In the genomic region with DNA sequence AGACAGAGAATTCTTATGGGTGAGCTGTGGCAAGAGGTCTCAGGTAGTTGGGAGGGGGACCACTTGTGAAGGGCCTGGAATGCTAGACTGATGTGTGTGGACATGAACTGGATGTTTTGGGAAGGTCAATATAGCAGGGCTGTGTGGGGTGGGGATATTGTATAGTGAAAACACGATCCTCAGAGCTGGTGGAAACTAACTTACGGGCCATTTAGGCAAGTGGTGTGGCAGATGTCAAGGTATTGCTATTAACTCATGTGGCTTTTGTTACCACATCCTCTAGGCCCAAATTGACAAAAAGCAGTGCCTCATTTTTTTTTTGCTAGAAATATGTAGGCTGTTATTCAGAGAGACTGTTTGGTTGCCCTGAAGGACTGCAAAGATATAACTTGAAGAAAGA, we compare ENCODE assay signal across 19 cellular contexts. TPM values are rescaled to one million over a fixed set of nuclear protein-coding genes. Genes with fewer than 3 reads are reported as not detected.
DNase-seq lines count a peak whose midpoint lies in the region; ATAC-seq and TF ChIP-seq lines count a peak whose summit lies in the region.
"Had no signal": no experiment of that assay in that cellular context is flagged by ENCODE, and none has a peak within 500 bp of the region (broad histone marks: within the 10 kb centered on the region; RNA-seq: fewer than 3 reads in every experiment).

No MANE protein-coding gene starts in this region.

- H2BK120ac ChIP-seq in IMR-90 (ENCODE audit: low read depth, low read length): no peak overlapping the region; the same call in 1 of the 2 replicates

- no peaks in the 10 kb centered on the region for H3K27me3 ChIP-seq in IMR-90 (ENCODE audit: control insufficient read depth, insufficient read depth, low read length)
- H3K27me3 ChIP-seq in neural progenitor cell: no peaks in the 10 kb centered on the region
- H3K27me3 ChIP-seq: tibial nerve had no signal

- 80% methylated on average over 1 of the region's 2 CpGs; no CpG with 5 or more reads in 1 of the 2 experiments for WGBS in IMR-90 (ENCODE audit: extremely low coverage in 2 of 2, insufficient read length in 1 of 2), 2 experiments

- no peak overlapping the region for H2AK9ac ChIP-seq in IMR-90 (replicated peaks; ENCODE audit: low read depth, low read length, poor library complexity)

- H3K36me3 Mint-ChIP-seq in naive thymus-derived CD8-positive, alpha-beta T cell: no peaks in the 10 kb centered on the region
- no peaks in the 10 kb centered on the region for H3K36me3 Mint-ChIP-seq in neural progenitor cell
- H3K36me3 Mint-ChIP-seq: brain had no signal

- H3K4me1 Mint-ChIP-seq in naive thymus-derived CD8-positive, alpha-beta T cell: peaks cover 8 to 15% (median 10%) of the 10 kb centered on the region in 4 donors
- H3K4me1 Mint-ChIP-seq in neural progenitor cell: no peaks in the 10 kb centered on the region

- no peak overlapping the region for H4K91ac ChIP-seq in IMR-90 (ENCODE audit: insufficient read depth, low read depth, low read length)

- H2AK5ac ChIP-seq in IMR-90 (ENCODE audit: low read depth, low read length): no peak overlapping the region

- H3K79me1 ChIP-seq in IMR-90 (ENCODE audit: low read depth in 1 of 2, low read length in 2 of 2): no peaks in the 10 kb centered on the region

- H3K4me3 Mint-ChIP-seq in naive thymus-derived CD8-positive, alpha-beta T cell: no peak overlapping the region
- H3K4me3 Mint-ChIP-seq in neural progenitor cell: no peak overlapping the region
- H3K4me3 Mint-ChIP-seq: activated naive CD4-positive, alpha-beta T cell treated with anti-CD3 and anti-CD28 coated beads, Interleukin-2, amount 10 ng/mL, durations not matched to agents 7 days and 5 days had no signal

- H3K27ac Mint-ChIP-seq in naive thymus-derived CD8-positive, alpha-beta T cell: peak overlapping the region in 6 of 10 donors; percentile 0 to 55 (median 10)
- no peak overlapping the region for H3K27ac Mint-ChIP-seq in neural progenitor cell
- H3K27ac Mint-ChIP-seq: activated naive CD4-positive, alpha-beta T cell treated with anti-CD3 and anti-CD28 coated beads, Interleukin-2, amount 10 ng/mL, durations not matched to agents 7 days and 5 days; brain had no signal

- dilution Hi-C loops in IMR-90 (cut with HindIII; ENCODE audit: low sequenced_read_pairs, unreplicated experiment): no loop called here

- H4K8ac ChIP-seq in IMR-90 (ENCODE audit: low read depth in 2 of 2, low read length in 2 of 2): no peak overlapping the region

- peaks cover 0 to 6% (median 0%) of the 10 kb centered on the region in 9 donors for H3K9me3 Mint-ChIP-seq in naive thymus-derived CD8-positive, alpha-beta T cell
- H3K9me3 Mint-ChIP-seq in neural progenitor cell: peaks cover 23% of the 10 kb centered on the region

- no peaks in the 10 kb centered on the region for H4K20me1 ChIP-seq in IMR-90 (ENCODE audit: insufficient read depth, low read length)
- H4K20me1 ChIP-seq in neural progenitor cell (ENCODE audit: low read depth): no peaks in the 10 kb centered on the region

- POLR2A ChIA-PET in IMR-90 (lab: Charles Lee; ENCODE audit: unreplicated experiment): no interaction called here
- POLR2A ChIA-PET in naive thymus-derived CD8-positive, alpha-beta T cell (lab: Charles Lee): no interaction called here

- H3K4me2 ChIP-seq in IMR-90 (ENCODE audit: low read depth, low read length) (no peak overlapping the region), neural progenitor cell (no peak overlapping the region)

- no peak overlapping the region for H3K14ac ChIP-seq in IMR-90 (replicated peaks; ENCODE audit: low read depth, low read length)

- intact Hi-C loops in IMR-90 (cut with micrococcal nuclease): loop anchor here (5.0 to 10.0 kb wide), 2 partner anchors 41 to 79 kb away; a partner anchor contains a TSS

- H3K27ac ChIP-seq in IMR-90 (ENCODE audit: insufficient read depth, low read length) (no peak overlapping the region), neural progenitor cell (no peak overlapping the region)
- H3K27ac ChIP-seq: epithelial cell of prostate, tibial nerve had no signal

- H3K27me3 Mint-ChIP-seq in naive thymus-derived CD8-positive, alpha-beta T cell: peaks cover 3 to 19% (median 7%) of the 10 kb centered on the region in 5 donors
- H3K27me3 Mint-ChIP-seq in neural progenitor cell (ENCODE audit: insufficient read depth, low read depth): peaks cover 3% of the 10 kb centered on the region
- H3K27me3 Mint-ChIP-seq: activated naive CD4-positive, alpha-beta T cell treated with anti-CD3 and anti-CD28 coated beads, Interleukin-2, amount 10 ng/mL, durations not matched to agents 7 days and 5 days had no signal

- H3K4me3 ChIP-seq in IMR-90 (ENCODE audit: insufficient read depth, low read depth, low read length): no peak overlapping the region
- H3K4me3 ChIP-seq in neural progenitor cell: no peak overlapping the region
- H3K4me3 ChIP-seq: tibial nerve had no signal

- H3K9ac ChIP-seq in IMR-90 (ENCODE audit: low read depth, low read length) (no peak overlapping the region), neural progenitor cell (no peak overlapping the region)

- no peak overlapping the region for H3K4ac ChIP-seq in IMR-90 (ENCODE audit: low read depth, low read length)

- H2BK15ac ChIP-seq in IMR-90 (ENCODE audit: low read depth, low read length): no peak overlapping the region

- H3K56ac ChIP-seq in IMR-90 (ENCODE audit: extremely low read depth, insufficient read depth, low read length): no peak overlapping the region

- CTCF ChIA-PET in IMR-90 (lab: Yijun Ruan, JAX): no interaction called here

- BruUV-seq in IMR-90 (replicated peaks; lab: Mats Ljungman, UMichigan): no TSS peak

- H3K4me1 ChIP-seq in IMR-90 (ENCODE audit: control insufficient read depth, insufficient read depth, low read length): peaks cover 2% of the 10 kb centered on the region
- no peaks in the 10 kb centered on the region for H3K4me1 ChIP-seq in neural progenitor cell

- peak; percentile 24 for ATAC-seq in GM21423 (IDR thresholded peaks at IDR 0.05; ENCODE audit: unreplicated experiment)
- no peak for ATAC-seq in IMR-90 (ENCODE audit: low read depth)
- peak in 1 of 2 donors; percentile 66 for ATAC-seq in naive thymus-derived CD8-positive, alpha-beta T cell
- ATAC-seq: activated CD4-positive, CD25-positive, alpha-beta regulatory T cell treated with anti-CD3 and anti-CD28 coated beads, Interleukin-2, amount 50 U/mL, for 24 hours; left ventricle myocardium superior had no signal

- in situ Hi-C loops in GM13977 (cut with MboI; ENCODE audit: low pct_unique_long_range_greater_than_20kb, low sequenced_read_pairs, unreplicated experiment): no loop called here
- in situ Hi-C loops in IMR-90 (cut with MboI; ENCODE audit: low sequenced_read_pairs): no loop called here

- H2AFZ ChIP-seq in IMR-90 (replicated peaks; ENCODE audit: low read length, poor library complexity): no peak overlapping the region
- no peak overlapping the region for H2AFZ ChIP-seq in neural progenitor cell (replicated peaks)

- no peak overlapping the region for H3K23ac ChIP-seq in IMR-90 (ENCODE audit: low read depth, low read length)

- H3K36me3 ChIP-seq in IMR-90 (ENCODE audit: control insufficient read depth, insufficient read depth, low read length): no peaks in the 10 kb centered on the region
- H3K36me3 ChIP-seq in neural progenitor cell: no peaks in the 10 kb centered on the region
- H3K36me3 ChIP-seq: tibial nerve had no signal

- DNase-seq in GM13977 (ENCODE audit: low spot score) (peak; percentile 20), IMR-90 (no peak), NCI-H187 (lab: John Stamatoyannopoulos, UW) (no peak), neural progenitor cell (ENCODE audit: low spot score) (no peak), mucosa of gallbladder (ENCODE audit: low spot score) (no peak), NCI-H510A treated with DMSO at 0.1 percent for 48 hours (lab: John Stamatoyannopoulos, UW) (no peak)
- peak in 2 of 10 donors; percentile 19 to 26 for DNase-seq in naive thymus-derived CD8-positive, alpha-beta T cell
- DNase-seq: activated CD8-positive, alpha-beta memory T cell treated with anti-CD3 and anti-CD28 coated beads, Interleukin-2, amount 50 U/mL, for 48 hours; activated naive CD4-positive, alpha-beta T cell treated with anti-CD3 and anti-CD28 coated beads, Interleukin-2, amount 10 ng/mL, durations not matched to agents 7 days and 5 days; cortex of kidney; left ventricle myocardium superior; NCI-H1436 treated with DMSO at 0.1 percent for 48 hours; NCI-H446 treated with DMSO at 0.1 percent for 48 hours; SHP77 had no signal

- TF ChIP-seq POLR2A in IMR-90 (IDR thresholded peaks at IDR 0.05; ENCODE audit: low read depth, low read length): no peak

- no peak overlapping the region for H2BK5ac ChIP-seq in IMR-90 (ENCODE audit: low read depth, low read length, poor library complexity, severe bottlenecking)

- no peaks in the 10 kb centered on the region for H3F3A ChIP-seq in neural progenitor cell (ENCODE audit: low read depth)

- H2BK20ac ChIP-seq in IMR-90 (ENCODE audit: low read depth, low read length): 0 out of 2 replicates have a peak overlapping the region, but pooled peaks have one; percentile 3

- no peak for TF ChIP-seq CTCF in GM13977 (IDR thresholded peaks at IDR 0.05; ENCODE audit: extremely low read depth, insufficient read depth, missing control alignments)
- no peak for TF ChIP-seq CTCF in IMR-90 (conservative IDR thresholded peaks at IDR 0.05; ENCODE audit: low read depth, low read length)
- TF ChIP-seq CTCF in neural progenitor cell (IDR thresholded peaks at IDR 0.05): no peak

- no peak for TF ChIP-seq RAD21 in IMR-90 (IDR thresholded peaks at IDR 0.05; ENCODE audit: low read length)

- no peak overlapping the region for H4K5ac ChIP-seq in IMR-90 (ENCODE audit: low read depth, low read length)

- no peaks in the 10 kb centered on the region for H3K79me2 ChIP-seq in neural progenitor cell (ENCODE audit: low read depth)

- peaks cover 3% of the 10 kb centered on the region; the same call in 1 of the 2 replicates for H3K9me1 ChIP-seq in IMR-90 (ENCODE audit: insufficient read depth, low read length)

- no peak overlapping the region for H3K18ac ChIP-seq in IMR-90 (ENCODE audit: low read depth, low read length)

- no peaks in the 10 kb centered on the region for H3K9me3 ChIP-seq in IMR-90 (ENCODE audit: control insufficient read depth, insufficient read depth, low read length)
- no peaks in the 10 kb centered on the region for H3K9me3 ChIP-seq in neural progenitor cell (ENCODE audit: low read depth)
- H3K9me3 ChIP-seq: tibial nerve had no signal

TF ChIP-seq in IMR-90, 13 proteins besides CTCF, POLR2A, EP300 and RAD21 (continues in another document):
- TF ChIP-seq SMC3 (IDR thresholded peaks at IDR 0.05; ENCODE audit: low read depth, low read length) (no peak), RCOR1 (IDR thresholded peaks at IDR 0.05; ENCODE audit: insufficient replicate concordance, low read length) (no peak), CEBPB (IDR thresholded peaks at IDR 0.05; ENCODE audit: low read depth, low read length) (no peak), NFE2L2 (IDR thresholded peaks at IDR 0.05; ENCODE audit: low read depth, low read length) (no peak)

RNA-seq across cellular contexts. Expression of a gene that starts 8.0 kb away (rescaled TPM):
- total RNA-seq in IMR-90 (2012; rRNA removed) (43.9 and 67.5 TPM in 2 replicates), neural progenitor cell (ENCODE audit: low replicate concordance) (72.0 and 113 TPM in 2 replicates), mucosa of gallbladder (72.7 TPM)
- polyA plus RNA-seq in IMR-90 (2012; rRNA removed): 21.9 and 24.9 TPM in 2 replicates
- 2.5 and 5.3 TPM in 2 replicates for polyA plus RNA-seq in IMR-90 (2012; cell fraction: cytosol; rRNA removed)
- polyA plus RNA-seq in IMR-90 (2012; cell fraction: nucleus; rRNA removed; ENCODE audit: low replicate concordance): 0.63 and 7.9 TPM in 2 replicates
- 10 to 100 TPM; 39.5 to 42.4 TPM for total RNA-seq in naive thymus-derived CD8-positive, alpha-beta T cell
- polyA plus RNA-seq in naive thymus-derived CD8-positive, alpha-beta T cell: 10 to 100 TPM; 18.7 to 67.3 (median 43.3) TPM
